In genomic region chr7:142384508-142384922, GRCh38 we compare ENCODE assay signal across 8 cellular contexts.
DNase-seq lines count a peak whose midpoint lies in the region; ATAC-seq lines count a peak whose summit lies in the region.

No MANE protein-coding gene starts in this region.

- H3K36me3 ChIP-seq in CD8-positive, alpha-beta memory T cell (ENCODE audit: insufficient read depth, low read length): no peaks in the 10 kb centered on the region

- DNase-seq in CD8-positive, alpha-beta memory T cell: peak in 1 of 5 donors; percentile 51
- DNase-seq in activated CD4-positive, alpha-beta T cell treated with anti-CD3 and anti-CD28 coated beads, Interleukin-2, amount 50 U/mL, for 1 hour: peak; percentile 22
- peak; percentile 74 for DNase-seq in iris pigment epithelial cell (ENCODE audit: low read depth)
- no peak for DNase-seq in NCI-H526 treated with DMSO at 0.1 percent for 48 hours (lab: John Stamatoyannopoulos, UW)
- no peak for DNase-seq in ecto neural progenitor cell (ENCODE audit: low spot score)
- no peak for DNase-seq in NCI-H1694 (lab: John Stamatoyannopoulos, UW)
- no peak for DNase-seq in DMS 273 (lab: John Stamatoyannopoulos, UW; ENCODE audit: unreplicated experiment)

- peaks cover 19 to 27% (median 20%) of the 10 kb centered on the region in 3 donors for H3K4me1 Mint-ChIP-seq in CD8-positive, alpha-beta memory T cell

- peak overlapping the region in 6 of 8 donors; percentile 3 to 86 (median 64) for H3K27ac Mint-ChIP-seq in CD8-positive, alpha-beta memory T cell

- no peak overlapping the region for H3K4me3 ChIP-seq in CD8-positive, alpha-beta memory T cell (ENCODE audit: low read length)

- H3K27ac ChIP-seq in CD8-positive, alpha-beta memory T cell (ENCODE audit: low read depth, low read length): no peak overlapping the region

- no peaks in the 10 kb centered on the region for H3K9me3 Mint-ChIP-seq in CD8-positive, alpha-beta memory T cell

- CTCF ChIA-PET in CD8-positive, alpha-beta memory T cell (lab: Charles Lee): interaction anchor here (0.9 to 2.6 kb wide), 9 partner anchors 9 to 836 kb away, joined by 3 to 13 read pairs (median 3); no protein-coding TSS in a partner anchor

- peaks cover 18% of the 10 kb centered on the region for H3K4me1 ChIP-seq in CD8-positive, alpha-beta memory T cell (ENCODE audit: insufficient read depth, low read length)

- no peaks in the 10 kb centered on the region for H3K36me3 Mint-ChIP-seq in CD8-positive, alpha-beta memory T cell

- no peaks in the 10 kb centered on the region for H3K9me3 ChIP-seq in CD8-positive, alpha-beta memory T cell (ENCODE audit: low read length)

- peaks cover 0 to 3% of the 10 kb centered on the region in 2 donors for H3K27me3 Mint-ChIP-seq in CD8-positive, alpha-beta memory T cell

- H3K4me3 Mint-ChIP-seq in CD8-positive, alpha-beta memory T cell: peak overlapping the region in 6 of 7 donors; percentile 44 to 67 (median 50)

- ATAC-seq in HG03354 (IDR thresholded peaks at IDR 0.05; ENCODE audit: poor library complexity, severe bottlenecking, unreplicated experiment): peak; percentile 50

- no peaks in the 10 kb centered on the region for H3K27me3 ChIP-seq in CD8-positive, alpha-beta memory T cell (ENCODE audit: insufficient read depth, low read length, poor library complexity, severe bottlenecking)

- POLR2A ChIA-PET in CD8-positive, alpha-beta memory T cell (lab: Charles Lee): interaction anchor here (1.0 kb wide), 2 partner anchors 413 to 425 kb away, joined by 3 read pairs; no protein-coding TSS in a partner anchor

Comparison
In these comparisons a context has a peak if more than half of its experiments do, and no peak if none do; other contexts are left out.
1. DNase-seq: peak in activated CD4-positive, alpha-beta T cell treated with anti-CD3 and anti-CD28 coated beads, Interleukin-2, amount 50 U/mL, for 1 hour (single experiment) and iris pigment epithelial cell (single experiment); none in NCI-H526 treated with DMSO at 0.1 percent for 48 hours (single experiment), ecto neural progenitor cell (single experiment), NCI-H1694 (single experiment) and DMS 273 (single experiment).